4 cellular contexts compared by ENCODE assay signal in genomic region chr2:44092519-44092918, GRCh38.
DNase-seq lines count a peak whose midpoint lies in the region; ATAC-seq and TF ChIP-seq lines count a peak whose summit lies in the region.
"Not testable (repeated sequence)": the region's sequence is repeated elsewhere in the genome, so short reads cannot be mapped to it uniquely, and the experiment has no call there.

No MANE protein-coding gene starts in this region.

- H3F3A ChIP-seq in Loucy (ENCODE audit: low read depth), result not testable (repeated sequence)

- H3K4me3 ChIP-seq in HEK293 (ENCODE audit: low read depth, low read length); Loucy (ENCODE audit: low read length, poor library complexity, severe bottlenecking): not testable (repeated sequence)

- not testable (repeated sequence) for H3K36me3 ChIP-seq in HEK293 (ENCODE audit: control insufficient read depth in 2 of 2, insufficient read depth in 1 of 2, low read length in 2 of 2); Loucy (ENCODE audit: insufficient read depth, low read length)

- ATAC-seq in stimulated activated effector memory CD8-positive, alpha-beta T cell treated with anti-CD3 and anti-CD28 coated beads, Interleukin-12 subunit alpha, Interleukin-12 subunit beta, amount 100 ng/mL, for 72 hours, result not testable (repeated sequence)

- H3K27ac ChIP-seq in HEK293 (ENCODE audit: extremely low read depth, low read depth, low read length), result not testable (repeated sequence)

- H3K9me3 ChIP-seq in HEK293 (ENCODE audit: control insufficient read depth, insufficient read depth, low read depth, low read length); Loucy (ENCODE audit: insufficient read depth, low read depth, low read length): not testable (repeated sequence)

- not testable (repeated sequence) for H3K4me1 ChIP-seq in HEK293 (ENCODE audit: control insufficient read depth, insufficient read depth, low read length)
- peaks cover 55% of the 10 kb centered on the region for H3K4me1 ChIP-seq in Loucy (ENCODE audit: insufficient read depth, low read length, poor library complexity, severe bottlenecking)

- H2AFZ ChIP-seq in Loucy (ENCODE audit: low read length), result not testable (repeated sequence)

- H3K4me3 Mint-ChIP-seq in activated naive CD4-positive, alpha-beta T cell treated with anti-CD3 and anti-CD28 coated beads, Interleukin-2, amount 50 U/mL, for 24 hours; stimulated activated effector memory CD8-positive, alpha-beta T cell treated with anti-CD3 and anti-CD28 coated beads, Interleukin-12 subunit alpha, Interleukin-12 subunit beta, amount 100 ng/mL, for 72 hours: not testable (repeated sequence)

- not testable (repeated sequence) for DNase-seq in stimulated activated effector memory CD8-positive, alpha-beta T cell treated with anti-CD3 and anti-CD28 coated beads, Interleukin-12 subunit alpha, Interleukin-12 subunit beta, amount 100 ng/mL, for 72 hours (ENCODE audit: low spot score in 2 of 2)

- POLR2A ChIA-PET in HEK293 (lab: Yijun Ruan, JAX), result interaction anchor here (1.0 kb wide), 1 partner anchor 76 kb away, joined by 4 read pairs; the partner anchor contains the start of gene PPM1B

- not testable (repeated sequence) for H3K36me3 Mint-ChIP-seq in activated naive CD4-positive, alpha-beta T cell treated with anti-CD3 and anti-CD28 coated beads, Interleukin-2, amount 50 U/mL, for 24 hours; stimulated activated effector memory CD8-positive, alpha-beta T cell treated with anti-CD3 and anti-CD28 coated beads, Interleukin-12 subunit alpha, Interleukin-12 subunit beta, amount 100 ng/mL, for 72 hours

- H3K4me1 Mint-ChIP-seq in activated naive CD4-positive, alpha-beta T cell treated with anti-CD3 and anti-CD28 coated beads, Interleukin-2, amount 50 U/mL, for 24 hours, result not testable (repeated sequence)
- H3K4me1 Mint-ChIP-seq in stimulated activated effector memory CD8-positive, alpha-beta T cell treated with anti-CD3 and anti-CD28 coated beads, Interleukin-12 subunit alpha, Interleukin-12 subunit beta, amount 100 ng/mL, for 72 hours, result peaks cover 15% of the 10 kb centered on the region

- H3K79me2 ChIP-seq in Loucy (ENCODE audit: insufficient read depth, low read length), result not testable (repeated sequence)

- H3K9me3 Mint-ChIP-seq in activated naive CD4-positive, alpha-beta T cell treated with anti-CD3 and anti-CD28 coated beads, Interleukin-2, amount 50 U/mL, for 24 hours; stimulated activated effector memory CD8-positive, alpha-beta T cell treated with anti-CD3 and anti-CD28 coated beads, Interleukin-12 subunit alpha, Interleukin-12 subunit beta, amount 100 ng/mL, for 72 hours: not testable (repeated sequence)

- H3K9me2 ChIP-seq in Loucy (replicated peaks; ENCODE audit: low read depth, low read length), result not testable (repeated sequence)

- peak overlapping the region; percentile 1 for H3K27ac Mint-ChIP-seq in activated naive CD4-positive, alpha-beta T cell treated with anti-CD3 and anti-CD28 coated beads, Interleukin-2, amount 50 U/mL, for 24 hours
- H3K27ac Mint-ChIP-seq in stimulated activated effector memory CD8-positive, alpha-beta T cell treated with anti-CD3 and anti-CD28 coated beads, Interleukin-12 subunit alpha, Interleukin-12 subunit beta, amount 100 ng/mL, for 72 hours, result peak overlapping the region; percentile 57

- peak overlapping the region; percentile 79 for H3K4me2 ChIP-seq in Loucy (ENCODE audit: low read depth, low read length, poor library complexity, severe bottlenecking)

- H3K27me3 Mint-ChIP-seq in activated naive CD4-positive, alpha-beta T cell treated with anti-CD3 and anti-CD28 coated beads, Interleukin-2, amount 50 U/mL, for 24 hours, result not testable (repeated sequence)

- H3K9ac ChIP-seq in Loucy (ENCODE audit: low read depth, low read length, poor library complexity, severe bottlenecking), result peak overlapping the region; percentile 77

- not testable (repeated sequence) for H4K20me1 ChIP-seq in Loucy (ENCODE audit: insufficient read depth, low read length, poor library complexity, severe bottlenecking)

- H3K27me3 ChIP-seq in Loucy (ENCODE audit: insufficient read depth, low read length, poor library complexity, severe bottlenecking), result not testable (repeated sequence)

- CTCF ChIA-PET in HEK293 (lab: Yijun Ruan, JAX), result not testable (repeated sequence)

- TF ChIP-seq CTCF in HEK293 (tag by site-specific recombination; IDR thresholded peaks at IDR 0.05); Loucy (conservative IDR thresholded peaks at IDR 0.05; ENCODE audit: low read length): not testable (repeated sequence)

TF ChIP-seq in HEK293, 187 proteins besides CTCF, POLR2A, EP300 and RAD21:
- TF ChIP-seq PRDM1 (tag by site-specific recombination; IDR thresholded peaks at IDR 0.05), result peak; percentile 98
